In genomic region chr3:180324791-180325190, GRCh38 we compare ENCODE assay signal across 19 cellular contexts.
DNase-seq lines count a peak whose midpoint lies in the region; ATAC-seq and TF ChIP-seq lines count a peak whose summit lies in the region.
"Had no signal": no experiment of that assay in that cellular context is flagged by ENCODE, and none has a peak within 500 bp of the region (broad histone marks: within the 10 kb centered on the region; RNA-seq: fewer than 3 reads in every experiment).

No MANE protein-coding gene starts in this region.

- H3K4me1 ChIP-seq in heart left ventricle (no peaks in the 10 kb centered on the region), neuronal stem cell (ENCODE audit: control insufficient read depth in 2 of 2, insufficient read depth in 1 of 2, low read depth in 1 of 2, low read length in 2 of 2) (no peaks in the 10 kb centered on the region)
- H3K4me1 ChIP-seq: BE2C had no signal

- no peaks in the 10 kb centered on the region for H3K79me1 ChIP-seq in neuronal stem cell (ENCODE audit: low read depth, low read length)

- H3K27me3 Mint-ChIP-seq in chondrocyte (ENCODE audit: low read depth) = peaks cover 3% of the 10 kb centered on the region
- H3K27me3 Mint-ChIP-seq: CD4-positive, CD25-positive, alpha-beta regulatory T cell; IgD-negative memory B cell had no signal

- H2BK15ac ChIP-seq in neuronal stem cell (ENCODE audit: low read length) = no peak overlapping the region

- peak overlapping the region; percentile 38 for H3K18ac ChIP-seq in neuronal stem cell (ENCODE audit: low read length)

- no peak overlapping the region for H3K23ac ChIP-seq in neuronal stem cell (ENCODE audit: low read depth, low read length, poor library complexity)

- 80 to 90% (median 88%) methylated on average over 19 of the region's 19 CpGs for WGBS in heart left ventricle, 4 donors
- WGBS in neuronal stem cell (ENCODE audit: extremely low coverage in 2 of 2, insufficient read length in 2 of 2, insufficient replicate concordance in 1 of 2), 2 donors = no CpG with 5 or more reads among the region's 19 CpGs

- no peak overlapping the region for H3K4me2 ChIP-seq in neuronal stem cell (ENCODE audit: insufficient read depth, low read length, poor library complexity, severe bottlenecking)
- H3K4me2 ChIP-seq: GM23338 had no signal

- no peak overlapping the region for H4K91ac ChIP-seq in neuronal stem cell (ENCODE audit: low read depth, low read length, poor library complexity)

- DNase-seq in Right ventricle myocardium superior (peak; percentile 27), heart left ventricle (no peak), chondrocyte (ENCODE audit: low spot score) (peak; percentile 83), neuronal stem cell (ENCODE audit: low spot score) (no peak), SW480 (ENCODE audit: low spot score) (no peak), ecto neural progenitor cell (ENCODE audit: low spot score) (no peak), NCI-H2081 treated with DMSO at 0.1 percent for 48 hours (lab: John Stamatoyannopoulos, UW) (no peak)
- DNase-seq: ACHN; BE2C; C1 segment of cervical spinal cord; CD4-positive, CD25-positive, alpha-beta regulatory T cell; CD8-positive, alpha-beta memory T cell; COR-L47; DMS 273 treated with DMSO at 0.1 percent for 48 hours; DMS79; GDM1; HCEC 1CT had no signal

- H2BK12ac ChIP-seq in neuronal stem cell (ENCODE audit: low read length) = no peak overlapping the region

- no peak overlapping the region for H3K27ac Mint-ChIP-seq in chondrocyte (ENCODE audit: unreplicated experiment)
- H3K27ac Mint-ChIP-seq: CD4-positive, CD25-positive, alpha-beta regulatory T cell; CD8-positive, alpha-beta memory T cell; GM23338 had no signal

- H3K14ac ChIP-seq in neuronal stem cell (ENCODE audit: low read length) = no peak overlapping the region

- no peaks in the 10 kb centered on the region for H3K9me3 ChIP-seq in heart left ventricle
- no peaks in the 10 kb centered on the region for H3K9me3 ChIP-seq in neuronal stem cell (replicated peaks in 1 of 2; ENCODE audit: control insufficient read depth in 2 of 2, insufficient read depth in 1 of 2, low read depth in 1 of 2, low read length in 2 of 2)
- H3K9me3 ChIP-seq: BE2C had no signal

- no peaks in the 10 kb centered on the region for H3K36me3 Mint-ChIP-seq in chondrocyte (ENCODE audit: low read depth)
- H3K36me3 Mint-ChIP-seq: CD4-positive, CD25-positive, alpha-beta regulatory T cell; CD8-positive, alpha-beta memory T cell; IgD-negative memory B cell had no signal

- no peak overlapping the region for H3K9ac ChIP-seq in neuronal stem cell (ENCODE audit: low read depth, low read length, poor library complexity)

- no peaks in the 10 kb centered on the region for H3K36me3 ChIP-seq in heart left ventricle
- H3K36me3 ChIP-seq in neuronal stem cell (replicated peaks in 1 of 2; ENCODE audit: control insufficient read depth in 2 of 2, insufficient read depth in 2 of 2, low read length in 2 of 2) = no peaks in the 10 kb centered on the region
- H3K36me3 ChIP-seq: BE2C had no signal

- H3K27ac ChIP-seq in heart left ventricle = no peak overlapping the region
- no peak overlapping the region for H3K27ac ChIP-seq in neuronal stem cell (replicated peaks; ENCODE audit: low read length)

- no peak for TF ChIP-seq CTCF in heart left ventricle (IDR thresholded peaks at IDR 0.05)
- no peak for TF ChIP-seq CTCF in chondrocyte (IDR thresholded peaks at IDR 0.05)

- TF ChIP-seq POLR2A in heart left ventricle (IDR thresholded peaks at IDR 0.05) = no peak

- intact Hi-C loops in Right ventricle myocardium superior (cut with DNase I) = no loop called here
- intact Hi-C loops in heart left ventricle (cut with DNase I) = no loop called here

- H3K4me3 ChIP-seq in heart left ventricle = no peak overlapping the region
- H3K4me3 ChIP-seq in neuronal stem cell (ENCODE audit: low read length in 2 of 2) = no peak overlapping the region
- H3K4me3 ChIP-seq: GM23338 had no signal

- H4K8ac ChIP-seq in neuronal stem cell (ENCODE audit: low read depth, low read length) = no peak overlapping the region

- no peak for ATAC-seq in Right ventricle myocardium superior (ENCODE audit: poor library complexity)
- no peak for ATAC-seq in heart left ventricle
- ATAC-seq: GM23338 had no signal

- no peak overlapping the region for H2AFZ ChIP-seq in neuronal stem cell (ENCODE audit: low read length)
- H2AFZ ChIP-seq: GM23338 had no signal

- H2BK120ac ChIP-seq in neuronal stem cell (ENCODE audit: low read depth, low read length) = no peak overlapping the region

- H3K9me3 Mint-ChIP-seq in chondrocyte (ENCODE audit: low read depth) = no peaks in the 10 kb centered on the region
- H3K9me3 Mint-ChIP-seq: GM23338 had no signal

- no peak overlapping the region for H2AK5ac ChIP-seq in neuronal stem cell (ENCODE audit: low read depth, low read length)

- no peaks in the 10 kb centered on the region for H3K4me1 Mint-ChIP-seq in chondrocyte (ENCODE audit: low read depth)
- H3K4me1 Mint-ChIP-seq: CD4-positive, CD25-positive, alpha-beta regulatory T cell; CD8-positive, alpha-beta memory T cell had no signal

- no peaks in the 10 kb centered on the region for H3K27me3 ChIP-seq in heart left ventricle
- H3K27me3 ChIP-seq in neuronal stem cell (ENCODE audit: control insufficient read depth in 3 of 3, insufficient read depth in 3 of 3, low read depth in 1 of 3, low read length in 3 of 3) = no peaks in the 10 kb centered on the region
- H3K27me3 ChIP-seq: BE2C had no signal

- H3K4ac ChIP-seq in neuronal stem cell (ENCODE audit: low read length) = no peak overlapping the region

- no peak overlapping the region for H2BK5ac ChIP-seq in neuronal stem cell (ENCODE audit: low read length)

- H3K4me3 Mint-ChIP-seq in chondrocyte (ENCODE audit: unreplicated experiment) = no peak overlapping the region
- H3K4me3 Mint-ChIP-seq: CD4-positive, CD25-positive, alpha-beta regulatory T cell; CD8-positive, alpha-beta memory T cell; GM23338; IgD-negative memory B cell had no signal

Comparison
In these comparisons a context has a peak if more than half of its experiments do, and no peak if none do; other contexts are left out.
1. DNase-seq: peak in Right ventricle myocardium superior (single experiment) and chondrocyte (single experiment); none in heart left ventricle (0 of 5), neuronal stem cell (single experiment), SW480 (single experiment), ecto neural progenitor cell (single experiment) and NCI-H2081 treated with DMSO at 0.1 percent for 48 hours (single experiment).